33 cellular contexts compared by ENCODE assay signal in genomic region chr20:23875606-23876237, GRCh38. TPM values are rescaled to one million over a fixed set of nuclear protein-coding genes. Genes with fewer than 3 reads are reported as not detected.
"Had no signal": no experiment of that assay in that cellular context is flagged by ENCODE, and none has a peak within 500 bp of the region (broad histone marks: within the 10 kb centered on the region; RNA-seq: fewer than 3 reads in every experiment).

No MANE protein-coding gene starts in this region.

- H3K36me3 Mint-ChIP-seq: naive B cell; stimulated activated memory B cell treated with anti-CD40 and anti-IgM and Interleukin-4, amounts not matched to agents 10 μg/mL and 1 μg/mL and 100 μg/mL, for 72 hours had no signal

- H3K27ac Mint-ChIP-seq: endodermal cell; nephron; stimulated activated memory B cell treated with anti-CD40 and anti-IgM and Interleukin-4, amounts not matched to agents 10 μg/mL and 1 μg/mL and 100 μg/mL, for 72 hours; stimulated activated naive CD8-positive, alpha-beta T cell treated with anti-CD3 and anti-CD28 coated beads, Interleukin-15, Interleukin-2, amounts not matched to agents 100 ng/mL and 50 ng/mL, for 24 hours had no signal

- DNase-seq: effector CD4-positive, alpha-beta T cell; endodermal cell; erythroblast; head of caudate nucleus; kidney; left cardiac atrium; left ventricle myocardium superior; mesenchymal stem cell; midbrain; naive B cell; retina; right lobe of liver; spleen; stimulated activated CD4-positive, alpha-beta T cell treated with anti-CD3 and anti-CD28 coated beads, Interleukin-15, amount 100 ng/mL, for 24 hours; stimulated activated CD4-positive, alpha-beta T cell treated with anti-CD3 and anti-CD28 coated beads, Interleukin-1b, Interleukin-23, amount 100 ng/mL, for 48 hours; stimulated activated CD4-positive, alpha-beta T cell treated with anti-CD3 and anti-CD28 coated beads, Interleukin-4, amount 100 ng/mL, for 24 hours; upper lobe of left lung; uterus had no signal

- H3K4me3 Mint-ChIP-seq: endodermal cell; naive B cell; nephron; stimulated activated memory B cell treated with anti-CD40 and anti-IgM and Interleukin-4, amounts not matched to agents 10 μg/mL and 1 μg/mL and 100 μg/mL, for 72 hours; stimulated activated naive CD8-positive, alpha-beta T cell treated with anti-CD3 and anti-CD28 coated beads, Interleukin-15, Interleukin-2, amounts not matched to agents 100 ng/mL and 50 ng/mL, for 24 hours had no signal

- H3K9ac ChIP-seq: parathyroid adenoma had no signal

- H3K4me2 ChIP-seq: hepatocyte had no signal

- H3K27me3 Mint-ChIP-seq: stimulated activated naive CD8-positive, alpha-beta T cell treated with anti-CD3 and anti-CD28 coated beads, Interleukin-15, Interleukin-2, amounts not matched to agents 100 ng/mL and 50 ng/mL, for 24 hours had no signal

- H3K27ac ChIP-seq: coronary artery, hepatocyte, parathyroid adenoma, right lobe of liver, spleen, tibial artery, upper lobe of left lung, uterus had no signal

- ATAC-seq: left cardiac atrium, left ventricle myocardium superior, right lobe of liver had no signal

- H3K4me1 Mint-ChIP-seq: stimulated activated memory B cell treated with anti-CD40 and anti-IgM and Interleukin-4, amounts not matched to agents 10 μg/mL and 1 μg/mL and 100 μg/mL, for 72 hours had no signal

- H3K27me3 ChIP-seq: hepatocyte, right lobe of liver, tibial artery, upper lobe of left lung, uterus had no signal

- H3K36me3 ChIP-seq: prostate gland, right lobe of liver, spleen, tibial artery, upper lobe of left lung, uterus had no signal

- H3K9me3 ChIP-seq: prostate gland, right lobe of liver, spleen, tibial artery, upper lobe of left lung, uterus had no signal

- H3K4me1 ChIP-seq: parathyroid adenoma, prostate gland, spleen, tibial artery, uterus had no signal

- H3K4me3 ChIP-seq: coronary artery, hepatocyte, lung, prostate gland, right lobe of liver, spleen, tibial artery, upper lobe of left lung, uterus had no signal

- H3K9me3 Mint-ChIP-seq: naive B cell; nephron; stimulated activated naive CD8-positive, alpha-beta T cell treated with anti-CD3 and anti-CD28 coated beads, Interleukin-15, Interleukin-2, amounts not matched to agents 100 ng/mL and 50 ng/mL, for 24 hours had no signal

RNA-seq across cellular contexts. Expression of gene CST5, which starts 3.8 kb away (rescaled TPM):
- total RNA-seq: dermis microvascular lymphatic vessel endothelial cell, endodermal cell, endothelial cell of umbilical vein, fibroblast of villous mesenchyme, kidney, left cardiac atrium, left ventricle myocardium superior, omental fat pad, prostate gland, right lobe of liver, skeletal muscle tissue, spleen, temporal lobe, uterus had no signal
- polyA plus RNA-seq: endothelial cell of umbilical vein, spleen had no signal

RNA-seq across cellular contexts. Expression of gene CST2, which starts 49.2 kb away (rescaled TPM):
- total RNA-seq: dermis microvascular lymphatic vessel endothelial cell, endothelial cell of umbilical vein, fibroblast of villous mesenchyme, hepatocyte, kidney, left cardiac atrium, left ventricle myocardium superior, prostate gland, skeletal muscle tissue, spleen, temporal lobe, uterus had no signal
- polyA plus RNA-seq: endothelial cell of umbilical vein, hepatocyte had no signal
